Comparison of ENCODE assay signal across 1 cellular context in genomic region chr7:22703978-22704610, GRCh38. TPM values are rescaled to one million over a fixed set of nuclear protein-coding genes. Genes with fewer than 3 reads are reported as not detected.
"Had no signal": no experiment of that assay in that cellular context is flagged by ENCODE, and none has a peak within 500 bp of the region (broad histone marks: within the 10 kb centered on the region; RNA-seq: fewer than 3 reads in every experiment).

No MANE protein-coding gene starts in this region.

RNA-seq across cellular contexts. Expression of gene IL6, which starts 22.9 kb away (rescaled TPM):
- total RNA-seq: cerebellum had no signal
